In the genomic region with DNA sequence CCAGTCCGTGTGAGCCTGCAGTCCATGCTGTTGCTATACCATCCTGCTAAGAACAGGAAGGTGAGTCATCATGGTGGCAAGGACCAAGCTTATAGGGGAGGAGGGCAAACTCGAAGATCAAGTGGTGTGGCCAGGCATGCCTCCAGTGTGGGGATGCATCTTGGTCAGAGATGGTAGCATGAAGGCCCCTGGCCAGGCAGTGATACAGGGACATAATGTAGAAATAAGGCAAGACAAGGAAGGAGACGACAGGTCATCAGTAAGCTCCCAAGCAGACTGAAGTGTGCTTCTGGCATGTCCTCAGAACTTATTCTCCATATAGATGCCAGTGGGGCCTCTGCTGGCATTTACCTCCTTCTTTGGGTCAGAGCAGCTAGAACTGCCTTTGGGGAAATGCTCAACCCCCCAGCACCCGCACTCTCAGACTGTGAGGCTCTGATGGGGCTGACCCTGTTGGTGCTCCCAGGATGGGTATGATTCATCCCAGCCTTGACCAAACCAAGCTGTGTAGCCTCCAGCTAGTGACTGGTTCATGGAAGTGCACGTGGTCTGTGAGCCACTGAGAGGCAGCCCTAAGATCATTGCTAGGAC, we compare ENCODE assay signal across 1 cellular context.
TF ChIP-seq lines count a peak whose summit lies in the region.

No MANE protein-coding gene starts in this region.

TF ChIP-seq in HCT116, 20 proteins besides CTCF, POLR2A, EP300 and RAD21 (continued from another document):
- TF ChIP-seq, protein P1, sequence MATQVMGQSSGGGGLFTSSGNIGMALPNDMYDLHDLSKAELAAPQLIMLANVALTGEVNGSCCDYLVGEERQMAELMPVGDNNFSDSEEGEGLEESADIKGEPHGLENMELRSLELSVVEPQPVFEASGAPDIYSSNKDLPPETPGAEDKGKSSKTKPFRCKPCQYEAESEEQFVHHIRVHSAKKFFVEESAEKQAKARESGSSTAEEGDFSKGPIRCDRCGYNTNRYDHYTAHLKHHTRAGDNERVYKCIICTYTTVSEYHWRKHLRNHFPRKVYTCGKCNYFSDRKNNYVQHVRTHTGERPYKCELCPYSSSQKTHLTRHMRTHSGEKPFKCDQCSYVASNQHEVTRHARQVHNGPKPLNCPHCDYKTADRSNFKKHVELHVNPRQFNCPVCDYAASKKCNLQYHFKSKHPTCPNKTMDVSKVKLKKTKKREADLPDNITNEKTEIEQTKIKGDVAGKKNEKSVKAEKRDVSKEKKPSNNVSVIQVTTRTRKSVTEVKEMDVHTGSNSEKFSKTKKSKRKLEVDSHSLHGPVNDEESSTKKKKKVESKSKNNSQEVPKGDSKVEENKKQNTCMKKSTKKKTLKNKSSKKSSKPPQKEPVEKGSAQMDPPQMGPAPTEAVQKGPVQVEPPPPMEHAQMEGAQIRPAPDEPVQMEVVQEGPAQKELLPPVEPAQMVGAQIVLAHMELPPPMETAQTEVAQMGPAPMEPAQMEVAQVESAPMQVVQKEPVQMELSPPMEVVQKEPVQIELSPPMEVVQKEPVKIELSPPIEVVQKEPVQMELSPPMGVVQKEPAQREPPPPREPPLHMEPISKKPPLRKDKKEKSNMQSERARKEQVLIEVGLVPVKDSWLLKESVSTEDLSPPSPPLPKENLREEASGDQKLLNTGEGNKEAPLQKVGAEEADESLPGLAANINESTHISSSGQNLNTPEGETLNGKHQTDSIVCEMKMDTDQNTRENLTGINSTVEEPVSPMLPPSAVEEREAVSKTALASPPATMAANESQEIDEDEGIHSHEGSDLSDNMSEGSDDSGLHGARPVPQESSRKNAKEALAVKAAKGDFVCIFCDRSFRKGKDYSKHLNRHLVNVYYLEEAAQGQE (IDR thresholded peaks at IDR 0.05; ENCODE audit: low read depth), result no peak
- no peak for TF ChIP-seq EZH2phosphoT487 (IDR thresholded peaks at IDR 0.05; ENCODE audit: borderline replicate concordance)
- TF ChIP-seq, protein P2, sequence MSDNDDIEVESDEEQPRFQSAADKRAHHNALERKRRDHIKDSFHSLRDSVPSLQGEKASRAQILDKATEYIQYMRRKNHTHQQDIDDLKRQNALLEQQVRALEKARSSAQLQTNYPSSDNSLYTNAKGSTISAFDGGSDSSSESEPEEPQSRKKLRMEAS (IDR thresholded peaks at IDR 0.05), result peak; percentile 42; the same call in 1 of the 2 replicates
- TF ChIP-seq JUND (IDR thresholded peaks at IDR 0.05), result 0 out of 2 replicates have a peak, but pooled peaks have one; percentile 26
- TF ChIP-seq ELF1 (IDR thresholded peaks at IDR 0.05; ENCODE audit: borderline replicate concordance, low read depth), result no peak
- 0 out of 2 replicates have a peak, but pooled peaks have one; percentile 9 for TF ChIP-seq SP1 (IDR thresholded peaks at IDR 0.05; ENCODE audit: low read depth)
- no peak for TF ChIP-seq TCF7L2 (IDR thresholded peaks at IDR 0.05; ENCODE audit: borderline replicate concordance, extremely low read depth, insufficient read depth, insufficient read length)
